Comparison of ENCODE assay signal across 16 cellular contexts in the genomic region with DNA sequence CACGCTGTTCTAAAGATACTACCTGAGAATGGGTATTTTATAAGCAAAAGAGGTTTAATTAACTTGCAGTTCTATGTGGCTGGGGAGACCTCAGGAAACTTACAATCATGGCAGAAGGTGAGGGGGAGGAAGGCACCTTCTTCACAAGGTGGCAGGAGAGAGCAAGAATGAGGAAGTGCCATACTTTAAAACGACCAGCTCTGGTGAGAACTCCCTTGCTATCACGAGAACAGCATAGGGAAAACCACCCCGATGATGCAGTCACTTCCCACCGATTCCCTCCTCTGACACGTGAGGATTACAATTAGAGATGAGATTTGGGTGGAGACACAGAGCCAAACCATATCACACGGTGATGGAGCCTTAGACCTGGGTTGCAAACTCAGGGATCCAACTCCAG.
"Had no signal": no experiment of that assay in that cellular context is flagged by ENCODE, and none has a peak within 500 bp of the region (broad histone marks: within the 10 kb centered on the region; RNA-seq: fewer than 3 reads in every experiment).

No MANE protein-coding gene starts in this region.

- H3K79me2 ChIP-seq: hepatocyte had no signal

- H3K4me3 Mint-ChIP-seq: activated CD4-positive, alpha-beta memory T cell treated with anti-CD3 and anti-CD28 coated beads for 36 hours; activated naive CD8-positive, alpha-beta T cell treated with anti-CD3 and anti-CD28 coated beads for 36 hours; immature natural killer cell; naive thymus-derived CD8-positive, alpha-beta T cell; stimulated activated effector memory CD8-positive, alpha-beta T cell treated with anti-CD3 and anti-CD28 coated beads, Interleukin-12 subunit alpha, Interleukin-12 subunit beta, amount 100 ng/mL, for 72 hours had no signal

- H3K27ac Mint-ChIP-seq: activated CD4-positive, alpha-beta memory T cell treated with anti-CD3 and anti-CD28 coated beads for 36 hours; activated naive CD8-positive, alpha-beta T cell treated with anti-CD3 and anti-CD28 coated beads for 36 hours; immature natural killer cell; naive thymus-derived CD8-positive, alpha-beta T cell; stimulated activated effector memory CD8-positive, alpha-beta T cell treated with anti-CD3 and anti-CD28 coated beads, Interleukin-12 subunit alpha, Interleukin-12 subunit beta, amount 100 ng/mL, for 72 hours had no signal

- H3K4me1 ChIP-seq: tibial nerve had no signal

- DNase-seq: activated CD4-positive, alpha-beta memory T cell treated with anti-CD3 and anti-CD28 coated beads for 36 hours; activated CD4-positive, alpha-beta T cell treated with anti-CD3 and anti-CD28 coated beads for 1 hour; activated gamma-delta T cell; activated naive CD8-positive, alpha-beta T cell treated with anti-CD3 and anti-CD28 coated beads for 36 hours; activated T-cell treated with anti-CD3 and anti-CD28 coated beads, Interleukin-2, amount 50 U/mL, for 48 hours; cerebellar nuclear complex; dermis blood vessel endothelial cell; immature natural killer cell; left colon; mucosa of descending colon; naive thymus-derived CD8-positive, alpha-beta T cell; nucleus accumbens; right cardiac atrium had no signal

- H3K9me3 Mint-ChIP-seq: activated CD4-positive, alpha-beta memory T cell treated with anti-CD3 and anti-CD28 coated beads for 36 hours; immature natural killer cell had no signal

- H3K36me3 Mint-ChIP-seq: activated CD4-positive, alpha-beta memory T cell treated with anti-CD3 and anti-CD28 coated beads for 36 hours; activated naive CD8-positive, alpha-beta T cell treated with anti-CD3 and anti-CD28 coated beads for 36 hours; immature natural killer cell; naive thymus-derived CD8-positive, alpha-beta T cell; stimulated activated effector memory CD8-positive, alpha-beta T cell treated with anti-CD3 and anti-CD28 coated beads, Interleukin-12 subunit alpha, Interleukin-12 subunit beta, amount 100 ng/mL, for 72 hours had no signal

- H3K9me3 ChIP-seq: mucosa of descending colon had no signal

- H3K4me1 Mint-ChIP-seq: activated naive CD8-positive, alpha-beta T cell treated with anti-CD3 and anti-CD28 coated beads for 36 hours; immature natural killer cell; naive thymus-derived CD8-positive, alpha-beta T cell; stimulated activated effector memory CD8-positive, alpha-beta T cell treated with anti-CD3 and anti-CD28 coated beads, Interleukin-12 subunit alpha, Interleukin-12 subunit beta, amount 100 ng/mL, for 72 hours had no signal

- H3K27me3 ChIP-seq: tibial nerve had no signal

- H3K4me3 ChIP-seq: hepatocyte, mucosa of descending colon, tibial nerve had no signal

- H3K27ac ChIP-seq: hepatocyte, tibial nerve had no signal

- ATAC-seq: left colon; mucosa of descending colon; naive thymus-derived CD8-positive, alpha-beta T cell; right cardiac atrium; stimulated activated effector memory CD8-positive, alpha-beta T cell treated with anti-CD3 and anti-CD28 coated beads, Interleukin-12 subunit alpha, Interleukin-12 subunit beta, amount 100 ng/mL, for 72 hours had no signal

- H2AFZ ChIP-seq: hepatocyte had no signal

- H3K36me3 ChIP-seq: tibial nerve had no signal

- H3K4me2 ChIP-seq: hepatocyte had no signal
